Comparison of ENCODE assay signal across 9 cellular contexts in genomic region chr6:44264154-44265002, GRCh38. TPM values are rescaled to one million over a fixed set of nuclear protein-coding genes. Genes with fewer than 3 reads are reported as not detected.
DNase-seq lines count a peak whose midpoint lies in the region; ATAC-seq and TF ChIP-seq lines count a peak whose summit lies in the region.
"Had no signal": no experiment of that assay in that cellular context is flagged by ENCODE, and none has a peak within 500 bp of the region (broad histone marks: within the 10 kb centered on the region; RNA-seq: fewer than 3 reads in every experiment).

No MANE protein-coding gene starts in this region.

- H3K4me1 ChIP-seq in Loucy (ENCODE audit: insufficient read depth, low read length, poor library complexity, severe bottlenecking) (peaks cover 44% of the 10 kb centered on the region), gastrocnemius medialis (peaks cover 20 to 23% of the 10 kb centered on the region in 2 donors)

- in situ Hi-C loops in gastrocnemius medialis (cut with MboI; ENCODE audit: low sequenced_read_pairs in 4 of 4), result loop anchor here in 1 of 4 donors (5.0 kb wide), 1 partner anchor 73 kb away; no protein-coding TSS in a partner anchor

- H4K20me1 ChIP-seq in Loucy (ENCODE audit: insufficient read depth, low read length, poor library complexity, severe bottlenecking), result peaks cover 18% of the 10 kb centered on the region

- peak overlapping the region; percentile 82 for H3K9ac ChIP-seq in Loucy (ENCODE audit: low read depth, low read length, poor library complexity, severe bottlenecking)

- H3F3A ChIP-seq in Loucy (ENCODE audit: low read depth), result no peaks in the 10 kb centered on the region

- TF ChIP-seq CTCF in AG10803 (conservative IDR thresholded peaks at IDR 0.05; ENCODE audit: low read length), result no peak
- no peak for TF ChIP-seq CTCF in Loucy (conservative IDR thresholded peaks at IDR 0.05; ENCODE audit: low read length)
- no peak for TF ChIP-seq CTCF in gastrocnemius medialis (IDR thresholded peaks at IDR 0.05 in 4 of 5, conservative IDR thresholded peaks at IDR 0.05 in 1 of 5)

- intact Hi-C loops in activated T-helper 1 cell treated with anti-CD3 and anti-CD28 coated beads, Interleukin-12 subunit alpha, Interleukin-12 subunit beta, Interleukin-2, Interleukin-4 antibody, amounts not matched to agents 30 ng/mL and 10 ng/mL and 1 ng/mL, durations not matched to agents 14 hours and 24 hours and 36 hours (cut with micrococcal nuclease), result loop anchor here (1.0 to 2.0 kb wide), 6 partner anchors 7 to 138 kb away; partner anchors contain the start of genes CDC5L, HSP90AB1, MRPL14 and SLC29A1
- intact Hi-C loops in left ventricle myocardium superior (cut with micrococcal nuclease), result loop anchor here (5.0 to 10.0 kb wide), 2 partner anchors 50 to 73 kb away; partner anchors contain the start of gene AARS2
- intact Hi-C loops in gastrocnemius medialis (cut with DNase I; ENCODE audit: low total_unique reads), result no loop called here

- H3K27ac ChIP-seq in gastrocnemius medialis, result peak overlapping the region; percentile 65 to 79 (median 70)

- H3K4me1 Mint-ChIP-seq in activated T-helper 1 cell treated with anti-CD3 and anti-CD28 coated beads, Interleukin-12 subunit alpha, Interleukin-12 subunit beta, Interleukin-2, Interleukin-4 antibody, amounts not matched to agents 30 ng/mL and 10 ng/mL and 1 ng/mL, durations not matched to agents 14 hours and 24 hours and 36 hours (ENCODE audit: low read depth), result peaks cover 59% of the 10 kb centered on the region

- ATAC-seq in GM19324 (IDR thresholded peaks at IDR 0.05; ENCODE audit: low FRiP score, unreplicated experiment) (peak; percentile 43), left ventricle myocardium superior (peak; percentile 5), gastrocnemius medialis (no peak)

- no peaks in the 10 kb centered on the region for H3K9me2 ChIP-seq in Loucy (replicated peaks; ENCODE audit: low read depth, low read length)

- peaks cover 15% of the 10 kb centered on the region for H3K36me3 Mint-ChIP-seq in activated T-helper 1 cell treated with anti-CD3 and anti-CD28 coated beads, Interleukin-12 subunit alpha, Interleukin-12 subunit beta, Interleukin-2, Interleukin-4 antibody, amounts not matched to agents 30 ng/mL and 10 ng/mL and 1 ng/mL, durations not matched to agents 14 hours and 24 hours and 36 hours (ENCODE audit: low read depth)

- H3K9me3 ChIP-seq in Loucy (ENCODE audit: insufficient read depth, low read depth, low read length), result no peaks in the 10 kb centered on the region
- H3K9me3 ChIP-seq in gastrocnemius medialis, result no peaks in the 10 kb centered on the region

- H3K36me3 ChIP-seq in Loucy (ENCODE audit: insufficient read depth, low read length) (no peaks in the 10 kb centered on the region; the same call in 1 of the 2 replicates), gastrocnemius medialis (peaks cover 0 to 4% of the 10 kb centered on the region in 2 donors)

- peak overlapping the region; percentile 82 for H3K4me3 ChIP-seq in AG10803 (ENCODE audit: low read length)
- peak overlapping the region; percentile 85 for H3K4me3 ChIP-seq in Loucy (ENCODE audit: low read length, poor library complexity, severe bottlenecking)
- H3K4me3 ChIP-seq in gastrocnemius medialis, result peak overlapping the region; percentile 69 to 88 (median 72)

- peak overlapping the region; percentile 95 for H3K27ac Mint-ChIP-seq in activated T-helper 1 cell treated with anti-CD3 and anti-CD28 coated beads, Interleukin-12 subunit alpha, Interleukin-12 subunit beta, Interleukin-2, Interleukin-4 antibody, amounts not matched to agents 30 ng/mL and 10 ng/mL and 1 ng/mL, durations not matched to agents 14 hours and 24 hours and 36 hours

- H3K79me2 ChIP-seq in Loucy (ENCODE audit: insufficient read depth, low read length), result peaks cover 36% of the 10 kb centered on the region

- H3K9me3 Mint-ChIP-seq in activated T-helper 1 cell treated with anti-CD3 and anti-CD28 coated beads, Interleukin-12 subunit alpha, Interleukin-12 subunit beta, Interleukin-2, Interleukin-4 antibody, amounts not matched to agents 30 ng/mL and 10 ng/mL and 1 ng/mL, durations not matched to agents 14 hours and 24 hours and 36 hours, result no peaks in the 10 kb centered on the region

- DNase-seq in AG10803 (ENCODE audit: low read depth) (no peak), left ventricle myocardium superior (peak; percentile 63), gastrocnemius medialis (no peak), NCI-H774 (lab: John Stamatoyannopoulos, UW) (no peak), HuH-7 (ENCODE audit: low spot score) (no peak)
- no peak for DNase-seq in activated T-helper 1 cell treated with anti-CD3 and anti-CD28 coated beads, Interleukin-12 subunit alpha, Interleukin-12 subunit beta, Interleukin-2, Interleukin-4 antibody, amounts not matched to agents 30 ng/mL and 10 ng/mL and 1 ng/mL, durations not matched to agents 14 hours and 24 hours and 36 hours (ENCODE audit: low spot score)

- peak overlapping the region; percentile 93 for H3K4me2 ChIP-seq in Loucy (ENCODE audit: low read depth, low read length, poor library complexity, severe bottlenecking)

- peak overlapping the region; percentile 98 for H3K4me3 Mint-ChIP-seq in activated T-helper 1 cell treated with anti-CD3 and anti-CD28 coated beads, Interleukin-12 subunit alpha, Interleukin-12 subunit beta, Interleukin-2, Interleukin-4 antibody, amounts not matched to agents 30 ng/mL and 10 ng/mL and 1 ng/mL, durations not matched to agents 14 hours and 24 hours and 36 hours

- no peaks in the 10 kb centered on the region for H3K27me3 ChIP-seq in Loucy (ENCODE audit: insufficient read depth, low read length, poor library complexity, severe bottlenecking)
- peaks cover 6 to 13% (median 9%) of the 10 kb centered on the region in 3 donors for H3K27me3 ChIP-seq in gastrocnemius medialis

- peaks cover 8% of the 10 kb centered on the region for H3K27me3 Mint-ChIP-seq in activated T-helper 1 cell treated with anti-CD3 and anti-CD28 coated beads, Interleukin-12 subunit alpha, Interleukin-12 subunit beta, Interleukin-2, Interleukin-4 antibody, amounts not matched to agents 30 ng/mL and 10 ng/mL and 1 ng/mL, durations not matched to agents 14 hours and 24 hours and 36 hours (ENCODE audit: insufficient read depth)

- peak overlapping the region; percentile 85; the same call in 1 of the 2 replicates for H2AFZ ChIP-seq in Loucy (ENCODE audit: low read length)

- no peak for TF ChIP-seq POLR2A in gastrocnemius medialis (IDR thresholded peaks at IDR 0.05)

RNA-seq across cellular contexts. Expression of gene NFKBIE, which starts 1.0 kb away (rescaled TPM):
- 23.2 and 29.0 TPM in 2 replicates for total RNA-seq in activated T-helper 1 cell treated with anti-CD3 and anti-CD28 coated beads, Interleukin-12 subunit alpha, Interleukin-12 subunit beta, Interleukin-2, Interleukin-4 antibody, amounts not matched to agents 30 ng/mL and 10 ng/mL and 1 ng/mL, durations not matched to agents 14 hours and 24 hours and 36 hours
- total RNA-seq in left ventricle myocardium superior (3.1 TPM), gastrocnemius medialis (10 to 100 TPM in 2 of 4 donors, 1 to 10 TPM in 2; 4.1 to 11.1 (median 10.0) TPM)

RNA-seq across cellular contexts. Expression of gene TMEM151B, which starts 5.9 kb away (rescaled TPM):
- 0.29 TPM in 1 of 2 replicates, not detected in the other for total RNA-seq in activated T-helper 1 cell treated with anti-CD3 and anti-CD28 coated beads, Interleukin-12 subunit alpha, Interleukin-12 subunit beta, Interleukin-2, Interleukin-4 antibody, amounts not matched to agents 30 ng/mL and 10 ng/mL and 1 ng/mL, durations not matched to agents 14 hours and 24 hours and 36 hours
- total RNA-seq in left ventricle myocardium superior (not detected), gastrocnemius medialis (under 1 TPM in 1 of 4 donors, not detected in 3; 0.11 TPM)
- total RNA-seq: lung microvascular endothelial cell had no signal

RNA-seq across cellular contexts. Expression of gene SLC35B2, which starts 7.0 kb away (rescaled TPM):
- 29.2 and 30.1 TPM in 2 replicates for total RNA-seq in activated T-helper 1 cell treated with anti-CD3 and anti-CD28 coated beads, Interleukin-12 subunit alpha, Interleukin-12 subunit beta, Interleukin-2, Interleukin-4 antibody, amounts not matched to agents 30 ng/mL and 10 ng/mL and 1 ng/mL, durations not matched to agents 14 hours and 24 hours and 36 hours
- 20.0 TPM for total RNA-seq in left ventricle myocardium superior
- total RNA-seq in gastrocnemius medialis, result 10 to 100 TPM; 14.9 to 35.9 (median 21.4) TPM

RNA-seq across cellular contexts. Expression of gene HSP90AB1, which starts 17.5 kb away (rescaled TPM):
- 2,065 and 2,095 TPM in 2 replicates for total RNA-seq in activated T-helper 1 cell treated with anti-CD3 and anti-CD28 coated beads, Interleukin-12 subunit alpha, Interleukin-12 subunit beta, Interleukin-2, Interleukin-4 antibody, amounts not matched to agents 30 ng/mL and 10 ng/mL and 1 ng/mL, durations not matched to agents 14 hours and 24 hours and 36 hours
- total RNA-seq in left ventricle myocardium superior (873 TPM), gastrocnemius medialis (1,000 to 10,000 TPM in 2 of 4 donors, 100 to 1,000 TPM in 2; 878 to 1,576 (median 1,106) TPM)

RNA-seq across cellular contexts. Expression of gene SLC29A1, which starts 41.0 kb away (rescaled TPM):
- 121 and 122 TPM in 2 replicates for total RNA-seq in activated T-helper 1 cell treated with anti-CD3 and anti-CD28 coated beads, Interleukin-12 subunit alpha, Interleukin-12 subunit beta, Interleukin-2, Interleukin-4 antibody, amounts not matched to agents 30 ng/mL and 10 ng/mL and 1 ng/mL, durations not matched to agents 14 hours and 24 hours and 36 hours
- 217 TPM for total RNA-seq in left ventricle myocardium superior
- 10 to 100 TPM; 18.3 to 95.5 (median 40.8) TPM for total RNA-seq in gastrocnemius medialis

Comparison
In these comparisons a context has a peak if more than half of its experiments do, and no peak if none do; other contexts are left out.
1. ATAC-seq: peak in GM19324 (single experiment) and left ventricle myocardium superior (single experiment); none in gastrocnemius medialis (0 of 2).
2. Peak in every context shown above with its lines, with median percentiles within 50 percentile points of each other: H3K4me3 ChIP-seq.